ENCODE assay signal across 23 cellular contexts in genomic region chr12:76914102-76914859, GRCh38.
"Had no signal": no experiment of that assay in that cellular context is flagged by ENCODE, and none has a peak within 500 bp of the region (broad histone marks: within the 10 kb centered on the region; RNA-seq: fewer than 3 reads in every experiment).

No MANE protein-coding gene starts in this region.

- H3K4me3 ChIP-seq: heart right ventricle, lower lobe of right lung, mucosa of descending colon, sigmoid colon, spleen, thyroid gland had no signal

- H3K4me3 Mint-ChIP-seq: activated B cell treated with CpG ODN at 0.5 μM for 24 hours; activated CD4-positive, alpha-beta T cell treated with anti-CD3 and anti-CD28 coated beads for 36 hours; activated naive CD4-positive, alpha-beta T cell treated with anti-CD3 and anti-CD28 coated beads for 36 hours; activated naive CD8-positive, alpha-beta T cell treated with anti-CD3 and anti-CD28 coated beads, Interleukin-2, amount 10 ng/mL, durations not matched to agents 7 days and 5 days; nephron progenitor cell; T-helper 1 cell treated with Interleukin-12 subunit alpha and Interleukin-12 subunit beta and Interleukin-4 antibody, amounts not matched to agents 30 μg/mL and 1 μg/mL, for 36 hours had no signal

- H3K27ac ChIP-seq: epithelial cell of prostate, parathyroid adenoma, sigmoid colon had no signal

- H3K79me2 ChIP-seq: parathyroid adenoma had no signal

- H3K36me3 Mint-ChIP-seq: activated naive CD8-positive, alpha-beta T cell treated with anti-CD3 and anti-CD28 coated beads, Interleukin-2, amount 10 ng/mL, durations not matched to agents 7 days and 5 days had no signal

- H3K36me3 ChIP-seq: heart right ventricle, lower lobe of right lung, sigmoid colon, spleen, thyroid gland had no signal

- H3K4me1 ChIP-seq: parathyroid adenoma, sigmoid colon, thyroid gland had no signal

- H3K4me1 Mint-ChIP-seq: activated CD4-positive, alpha-beta T cell treated with anti-CD3 and anti-CD28 coated beads for 36 hours had no signal

- H3K27me3 ChIP-seq: heart right ventricle, sigmoid colon, thyroid gland had no signal

- H3K9ac ChIP-seq: parathyroid adenoma had no signal

- H3K27ac Mint-ChIP-seq: activated B cell treated with CpG ODN at 0.5 μM for 24 hours; activated CD4-positive, alpha-beta T cell treated with anti-CD3 and anti-CD28 coated beads for 36 hours; activated naive CD4-positive, alpha-beta T cell treated with anti-CD3 and anti-CD28 coated beads for 36 hours; activated naive CD8-positive, alpha-beta T cell treated with anti-CD3 and anti-CD28 coated beads, Interleukin-2, amount 10 ng/mL, durations not matched to agents 7 days and 5 days; nephron progenitor cell; T-helper 1 cell treated with Interleukin-12 subunit alpha and Interleukin-12 subunit beta and Interleukin-4 antibody, amounts not matched to agents 30 μg/mL and 1 μg/mL, for 36 hours had no signal

- H3K9me3 Mint-ChIP-seq: activated B cell treated with CpG ODN at 0.5 μM for 24 hours; activated naive CD4-positive, alpha-beta T cell treated with anti-CD3 and anti-CD28 coated beads for 36 hours; activated naive CD8-positive, alpha-beta T cell treated with anti-CD3 and anti-CD28 coated beads, Interleukin-2, amount 10 ng/mL, durations not matched to agents 7 days and 5 days; nephron progenitor cell; T-helper 1 cell treated with Interleukin-12 subunit alpha and Interleukin-12 subunit beta and Interleukin-4 antibody, amounts not matched to agents 30 μg/mL and 1 μg/mL, for 36 hours had no signal

- H3K9me3 ChIP-seq: heart right ventricle, lower lobe of right lung, mucosa of descending colon, sigmoid colon, spleen, thyroid gland had no signal

- DNase-seq: activated B cell treated with CpG ODN at 0.5 μM for 24 hours; activated CD4-positive, alpha-beta T cell treated with anti-CD3 and anti-CD28 coated beads for 36 hours; activated CD4-positive, alpha-beta T cell treated with anti-CD3 and anti-CD28 coated beads, Interleukin-2, amount 50 U/mL, for 4 hours; activated effector memory CD4-positive, alpha-beta T cell treated with Interleukin-2 at 50 U/mL for 16 hours; activated naive CD4-positive, alpha-beta T cell treated with anti-CD3 and anti-CD28 coated beads for 36 hours; activated naive CD8-positive, alpha-beta T cell treated with anti-CD3 and anti-CD28 coated beads, Interleukin-2, amount 10 ng/mL, durations not matched to agents 7 days and 5 days; activated T-cell treated with anti-CD3 and anti-CD28 coated beads, Interleukin-2, amount 50 U/mL, for 48 hours; amygdala; heart right ventricle; kidney; lower lobe of right lung; mesendoderm; mucosa of descending colon; nephron progenitor cell; sigmoid colon; spleen; stimulated activated CD4-positive, alpha-beta T cell treated with anti-CD3 and anti-CD28 coated beads, Interleukin-4, amount 100 ng/mL, for 1 hour; stimulated activated naive CD4-positive, alpha-beta T cell treated with Interleukin-2 at 50 U/mL for 16 hours; T1000; thyroid gland had no signal
